ENCODE assay signal across 8 cellular contexts in the genomic region with DNA sequence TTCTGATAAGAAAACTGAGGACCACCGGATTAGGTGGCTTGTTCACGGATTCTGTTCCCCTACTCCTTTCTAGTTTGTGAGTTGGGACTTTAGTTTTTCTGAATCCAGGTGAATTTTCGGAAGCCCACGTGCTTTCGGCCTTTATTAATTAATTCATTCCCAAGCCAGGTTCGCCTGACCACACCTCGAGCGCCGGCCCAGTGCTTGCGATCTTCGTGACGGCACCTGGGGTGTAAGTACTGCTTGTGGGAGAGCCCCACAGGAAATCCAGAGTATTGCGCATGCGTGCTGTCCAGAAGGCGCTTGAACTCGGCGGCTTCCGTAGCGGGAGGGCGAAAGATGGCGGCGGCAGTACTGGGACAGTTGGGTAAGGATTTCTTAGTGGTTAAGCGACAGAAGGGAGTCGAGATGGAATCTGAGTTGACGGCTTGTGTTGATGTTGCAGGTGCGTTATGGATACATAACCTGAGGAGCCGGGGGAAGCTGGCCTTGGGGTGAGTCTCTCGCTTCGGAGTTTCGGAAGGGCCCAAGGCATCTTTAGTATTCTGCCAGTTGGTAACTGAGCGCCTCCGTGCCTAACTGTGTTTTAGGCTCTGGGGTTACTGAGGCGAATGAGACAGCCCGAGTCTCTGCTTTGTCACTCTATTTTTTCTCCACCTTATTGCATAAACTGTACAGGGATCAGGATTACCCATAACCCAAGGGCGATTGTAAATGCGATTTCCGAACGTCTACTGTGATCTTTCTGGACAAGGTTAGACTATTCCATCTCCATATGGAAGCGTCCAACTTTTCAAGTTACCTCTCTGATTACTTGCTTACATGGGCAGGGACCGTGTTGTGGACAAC. TPM values are rescaled to one million over a fixed set of nuclear protein-coding genes. Genes with fewer than 3 reads are reported as not detected.
A peak's percentile ranks its signal among the peaks of the same experiment; 100 is the strongest.
DNase-seq lines count a peak whose midpoint lies in the region; ATAC-seq and TF ChIP-seq lines count a peak whose summit lies in the region.

MRPL22 (plus strand) TSS at position 302 of the 849 bp plus-strand sequence; CDS start at position 340, 38 bp downstream.

- peak; percentile 55 for ATAC-seq in GM21447 (IDR thresholded peaks at IDR 0.05; ENCODE audit: unreplicated experiment)

- H3K4me3 Mint-ChIP-seq in Calu3 (ENCODE audit: low read depth, unreplicated experiment): peak within 1 kb of the TSS; percentile 96
- peak within 1 kb of the TSS; percentile 100 for H3K4me3 Mint-ChIP-seq in endothelial cell (ENCODE audit: unreplicated experiment)

- peak within 1 kb of the TSS; percentile 96 for H3K4me3 ChIP-seq in OCI-LY1 (ENCODE audit: low read depth, low read length, poor library complexity, severe bottlenecking)
- peak within 1 kb of the TSS; percentile 85 for H3K4me3 ChIP-seq in mesodermal cell (ENCODE audit: extremely low read depth, insufficient read depth, low read length, poor library complexity, severe bottlenecking)

- H2AFZ ChIP-seq in OCI-LY1 (ENCODE audit: low read length): no peak within 1 kb of the TSS

- peaks cover 36% of the 10 kb centered on the region for H3K79me2 ChIP-seq in OCI-LY1 (ENCODE audit: insufficient read depth, low read length)

- H3K36me3 Mint-ChIP-seq in Calu3 (ENCODE audit: insufficient read depth, unreplicated experiment) (peaks cover 33% of the 10 kb centered on the region), endothelial cell (ENCODE audit: low read depth, unreplicated experiment) (no peaks in the 10 kb centered on the region)

- no peaks in the 10 kb centered on the region for H3K27me3 ChIP-seq in OCI-LY1 (ENCODE audit: insufficient read depth, low read length)

- CTCF ChIA-PET in Calu3 (lab: Charles Lee): interaction anchor here (1.4 kb wide), 1 partner anchor 63 kb away, joined by 4 read pairs; no protein-coding TSS in a partner anchor

- no peaks in the 10 kb centered on the region for H3K9me3 ChIP-seq in OCI-LY1 (ENCODE audit: low read length)
- no peaks in the 10 kb centered on the region for H3K9me3 ChIP-seq in mesodermal cell (ENCODE audit: control insufficient read depth, low read length)

- H3K27ac ChIP-seq in OCI-LY1 (ENCODE audit: low read depth, low read length, poor library complexity, severe bottlenecking) (peak within 1 kb of the TSS; percentile 66), mesodermal cell (ENCODE audit: low read depth, low read length, severe bottlenecking) (peak within 1 kb of the TSS; percentile 46)

- H3K27ac Mint-ChIP-seq in Calu3 (ENCODE audit: unreplicated experiment) (peak within 1 kb of the TSS; percentile 94), endothelial cell (ENCODE audit: unreplicated experiment) (peak within 1 kb of the TSS; percentile 94)

- H3K27me3 Mint-ChIP-seq in Calu3 (ENCODE audit: unreplicated experiment) (no peaks in the 10 kb centered on the region), endothelial cell (ENCODE audit: unreplicated experiment) (peaks cover 4% of the 10 kb centered on the region)

- peaks cover 8% of the 10 kb centered on the region for H3K4me1 Mint-ChIP-seq in Calu3 (ENCODE audit: low read depth, unreplicated experiment)
- H3K4me1 Mint-ChIP-seq in endothelial cell (ENCODE audit: unreplicated experiment): peaks cover 20% of the 10 kb centered on the region

- peak within 1 kb of the TSS; percentile 77 for H3K4me2 ChIP-seq in OCI-LY1 (ENCODE audit: low read length)

- WGBS in mesodermal cell (ENCODE audit: insufficient coverage in 2 of 2), 2 experiments: 5 to 7% methylated on average over 27 to 31 of the region's 40 CpGs

- H3K9ac ChIP-seq in OCI-LY1 (ENCODE audit: low read length): peak within 1 kb of the TSS; percentile 92

- DNase-seq in Calu3: peak; percentile 95
- DNase-seq in HuH-7 (ENCODE audit: low spot score): peak; percentile 98
- peak; percentile 92 for DNase-seq in activated CD8-positive, alpha-beta memory T cell treated with anti-CD3 and anti-CD28 coated beads, Interleukin-2, amount 50 U/mL, for 4 hours
- DNase-seq in endothelial cell (ENCODE audit: low spot score): peak; percentile 92
- peak; percentile 87 for DNase-seq in stimulated activated CD8-positive, alpha-beta memory T cell treated with anti-CD3 and anti-CD28 coated beads, Interleukin-15, amount 100 ng/mL, for 24 hours (ENCODE audit: low read depth)

- H3K4me1 ChIP-seq in OCI-LY1 (ENCODE audit: insufficient read depth, low read length, severe bottlenecking): peaks cover 63% of the 10 kb centered on the region
- H3K4me1 ChIP-seq in mesodermal cell (ENCODE audit: control insufficient read depth, insufficient read depth, low read length, poor library complexity, severe bottlenecking): no peaks in the 10 kb centered on the region

- H3K36me3 ChIP-seq in OCI-LY1 (ENCODE audit: insufficient read depth, low read length) (peaks cover 4% of the 10 kb centered on the region; the same call in 1 of the 2 replicates), mesodermal cell (ENCODE audit: control insufficient read depth, insufficient read depth, low read length) (peaks cover 8% of the 10 kb centered on the region)

- TF ChIP-seq CTCF in Calu3 (IDR thresholded peaks at IDR 0.05; ENCODE audit: unreplicated experiment): no peak
- no peak for TF ChIP-seq CTCF in OCI-LY1 (IDR thresholded peaks at IDR 0.05; ENCODE audit: low read length)
- TF ChIP-seq CTCF in endothelial cell (IDR thresholded peaks at IDR 0.05; ENCODE audit: unreplicated experiment): no peak

- 0 out of 2 replicates have a peak, but pooled peaks cover 5% of the 10 kb centered on the region for H3F3A ChIP-seq in OCI-LY1 (ENCODE audit: insufficient read depth, low read length)

- H3K9me3 Mint-ChIP-seq in Calu3 (ENCODE audit: low read depth, unreplicated experiment) (no peaks in the 10 kb centered on the region), endothelial cell (ENCODE audit: unreplicated experiment) (no peaks in the 10 kb centered on the region)

- no peaks in the 10 kb centered on the region for H4K20me1 ChIP-seq in OCI-LY1 (ENCODE audit: insufficient read depth, low read length)

- intact Hi-C loops in Calu3 (cut with micrococcal nuclease; ENCODE audit: unreplicated experiment): loop anchor here (10.0 kb wide), 1 partner anchor 204 kb away; no protein-coding TSS in a partner anchor

- BruUV-seq in Calu3 (replicated peaks; lab: Mats Ljungman, UMichigan): TSS peak; percentile 57

- no peaks in the 10 kb centered on the region for H3K9me2 ChIP-seq in OCI-LY1 (ENCODE audit: low read depth, low read length)

RNA-seq across cellular contexts. Expression of gene MRPL22, which starts in this region (rescaled TPM):
- total RNA-seq in Calu3 (2022) (73.8 and 80.6 TPM in 2 replicates), endothelial cell (ENCODE audit: unreplicated experiment) (63.6 TPM)
- 56.4 TPM for polyA plus RNA-seq in mesodermal cell (2013, experiment 1 of 2)
- polyA plus RNA-seq in mesodermal cell (2013, experiment 2 of 2): 80.6 TPM

Comparison
In these comparisons a context has a peak if more than half of its experiments do, and no peak if none do; other contexts are left out.
1. Peak in every context shown above with its lines: DNase-seq, ATAC-seq, H3K4me3 ChIP-seq and H3K27ac ChIP-seq.